24 cellular contexts compared by ENCODE assay signal in genomic region chr20:33725607-33726264, GRCh38. TPM values are rescaled to one million over a fixed set of nuclear protein-coding genes. Genes with fewer than 3 reads are reported as not detected.
"Had no signal": no experiment of that assay in that cellular context is flagged by ENCODE, and none has a peak within 500 bp of the region (broad histone marks: within the 10 kb centered on the region; RNA-seq: fewer than 3 reads in every experiment).

No MANE protein-coding gene starts in this region.

- H3K27ac Mint-ChIP-seq: activated CD4-positive, alpha-beta T cell treated with anti-CD3 and anti-CD28 coated beads for 36 hours; activated naive CD8-positive, alpha-beta T cell; activated T-helper 1 cell treated with anti-CD3 and anti-CD28 coated beads, Interleukin-12 subunit alpha, Interleukin-12 subunit beta, Interleukin-2, Interleukin-4 antibody, amounts not matched to agents 30 ng/mL and 10 ng/mL and 1 ng/mL, durations not matched to agents 14 hours and 24 hours and 36 hours; endodermal cell; stimulated activated memory B cell treated with anti-CD40 and anti-IgM and Interleukin-4, amounts not matched to agents 10 μg/mL and 1 μg/mL and 100 μg/mL, for 72 hours; T-helper 2 cell treated with Interferon-gamma antibody and Interleukin-4, amounts not matched to agents 5 μg/mL and 100 μg/mL, for 36 hours; WTC11 had no signal

- H3K4me3 ChIP-seq: body of pancreas, colonic mucosa, psoas muscle, smooth muscle cell, thoracic aorta, uterus had no signal

- H3K4me2 ChIP-seq: smooth muscle cell had no signal

- ATAC-seq: activated CD4-positive, alpha-beta T cell treated with anti-CD3 and anti-CD28 coated beads for 36 hours; body of pancreas; foreskin keratinocyte; left colon; psoas muscle; right cardiac atrium; stimulated activated memory B cell treated with anti-CD40 and anti-IgM and Interleukin-4, amounts not matched to agents 10 μg/mL and 1 μg/mL and 100 μg/mL, for 72 hours; WTC11 had no signal

- H3K27ac ChIP-seq: body of pancreas, colonic mucosa, epithelial cell of prostate, foreskin keratinocyte, psoas muscle, thoracic aorta, uterus had no signal

- H3K9me3 Mint-ChIP-seq: activated T-helper 1 cell treated with anti-CD3 and anti-CD28 coated beads, Interleukin-12 subunit alpha, Interleukin-12 subunit beta, Interleukin-2, Interleukin-4 antibody, amounts not matched to agents 30 ng/mL and 10 ng/mL and 1 ng/mL, durations not matched to agents 14 hours and 24 hours and 36 hours; endodermal cell; stimulated activated memory B cell treated with anti-CD40 and anti-IgM and Interleukin-4, amounts not matched to agents 10 μg/mL and 1 μg/mL and 100 μg/mL, for 72 hours had no signal

- H3K4me1 ChIP-seq: colonic mucosa, foreskin keratinocyte, psoas muscle, uterus had no signal

- H3K27me3 Mint-ChIP-seq: activated CD4-positive, alpha-beta T cell treated with anti-CD3 and anti-CD28 coated beads for 36 hours; activated naive CD8-positive, alpha-beta T cell; stimulated activated memory B cell treated with anti-CD40 and anti-IgM and Interleukin-4, amounts not matched to agents 10 μg/mL and 1 μg/mL and 100 μg/mL, for 72 hours had no signal

- DNase-seq: activated CD4-positive, alpha-beta T cell treated with anti-CD3 and anti-CD28 coated beads for 36 hours; activated CD4-positive, alpha-beta T cell treated with anti-CD3 and anti-CD28 coated beads, Interleukin-2, amount 50 U/mL, for 48 hours; body of pancreas; colonic mucosa; endodermal cell; foreskin keratinocyte; glutamatergic neuron; hippocampal formation; islet precursor cell; left colon; mammary epithelial cell; psoas muscle; right cardiac atrium; stimulated activated CD4-positive, alpha-beta T cell treated with anti-CD3 and anti-CD28 coated beads, Interleukin-4, amount 100 ng/mL, for 1 hour; uterus had no signal

- H3K36me3 Mint-ChIP-seq: activated naive CD8-positive, alpha-beta T cell; stimulated activated memory B cell treated with anti-CD40 and anti-IgM and Interleukin-4, amounts not matched to agents 10 μg/mL and 1 μg/mL and 100 μg/mL, for 72 hours had no signal

- H3K4me3 Mint-ChIP-seq: activated CD4-positive, alpha-beta T cell treated with anti-CD3 and anti-CD28 coated beads for 36 hours; activated naive CD8-positive, alpha-beta T cell; activated T-helper 1 cell treated with anti-CD3 and anti-CD28 coated beads, Interleukin-12 subunit alpha, Interleukin-12 subunit beta, Interleukin-2, Interleukin-4 antibody, amounts not matched to agents 30 ng/mL and 10 ng/mL and 1 ng/mL, durations not matched to agents 14 hours and 24 hours and 36 hours; endodermal cell; stimulated activated memory B cell treated with anti-CD40 and anti-IgM and Interleukin-4, amounts not matched to agents 10 μg/mL and 1 μg/mL and 100 μg/mL, for 72 hours; T-helper 2 cell treated with Interferon-gamma antibody and Interleukin-4, amounts not matched to agents 5 μg/mL and 100 μg/mL, for 36 hours; WTC11 had no signal

- H3K9me3 ChIP-seq: body of pancreas, colonic mucosa, psoas muscle, thoracic aorta, uterus had no signal

- H3K36me3 ChIP-seq: colonic mucosa, thoracic aorta, uterus had no signal

- H3K4me1 Mint-ChIP-seq: endodermal cell, WTC11 had no signal

- H3K27me3 ChIP-seq: body of pancreas, colonic mucosa, foreskin keratinocyte, uterus had no signal

RNA-seq across cellular contexts. Expression of gene ACTL10, which starts 59.0 kb away (rescaled TPM):
- polyA plus RNA-seq: neural cell had no signal
